In genomic region chr3:177358968-177359600, GRCh38 we compare ENCODE assay signal across 8 cellular contexts.
DNase-seq lines count a peak whose midpoint lies in the region; ATAC-seq and TF ChIP-seq lines count a peak whose summit lies in the region.

No MANE protein-coding gene starts in this region.

- peak overlapping the region; percentile 82 for H3K9ac ChIP-seq in mesenchymal stem cell (ENCODE audit: low read length)

- no peak for TF ChIP-seq CTCF in DOHH2 (IDR thresholded peaks at IDR 0.05; ENCODE audit: low read depth, low read length, poor library complexity, severe bottlenecking)
- no peak for TF ChIP-seq CTCF in HFFc6 (IDR thresholded peaks at IDR 0.05)

- H3K23ac ChIP-seq in mesenchymal stem cell (ENCODE audit: low read length in 2 of 2): peak overlapping the region; percentile 20 to 96

- H3K27me3 ChIP-seq in DOHH2 (ENCODE audit: control insufficient read depth, low read length) (no peaks in the 10 kb centered on the region), mesenchymal stem cell (ENCODE audit: control insufficient read depth in 1 of 2, insufficient read depth in 1 of 2, low read length in 2 of 2) (no peaks in the 10 kb centered on the region)

- H3K4me2 ChIP-seq in DOHH2 (ENCODE audit: low read length): peak overlapping the region; percentile 100
- H3K4me2 ChIP-seq in mesenchymal stem cell (ENCODE audit: low read length, poor library complexity, severe bottlenecking): peak overlapping the region; percentile 66

- peaks cover 1% of the 10 kb centered on the region for H3K79me1 ChIP-seq in mesenchymal stem cell (replicated peaks; ENCODE audit: low read length, poor library complexity, severe bottlenecking)

- peak; percentile 60 for ATAC-seq in stimulated activated naive CD8-positive, alpha-beta T cell treated with anti-CD3 and anti-CD28 coated beads, Interleukin-15, amount 100 ng/mL, for 72 hours
- ATAC-seq in GM18870 (IDR thresholded peaks at IDR 0.05; ENCODE audit: unreplicated experiment): no peak

- peak overlapping the region; percentile 98 for H4K8ac ChIP-seq in mesenchymal stem cell (ENCODE audit: low read length)

- H3K18ac ChIP-seq in mesenchymal stem cell (ENCODE audit: low read depth in 1 of 2, low read length in 2 of 2): peak overlapping the region; percentile 91 to 95

- H3K36me3 ChIP-seq in DOHH2 (ENCODE audit: control insufficient read depth, low read length): no peaks in the 10 kb centered on the region
- peaks cover 0 to 4% of the 10 kb centered on the region in 2 experiments for H3K36me3 ChIP-seq in mesenchymal stem cell (ENCODE audit: control insufficient read depth in 1 of 2, insufficient read depth in 2 of 2, low read depth in 1 of 2, low read length in 2 of 2)

- peak overlapping the region; percentile 89 for H3K27ac ChIP-seq in DOHH2 (ENCODE audit: low read depth, low read length)
- peak overlapping the region; percentile 81 for H3K27ac ChIP-seq in mesenchymal stem cell (ENCODE audit: low read length, poor library complexity, severe bottlenecking)

- H3K9me3 ChIP-seq in DOHH2 (ENCODE audit: control insufficient read depth, insufficient read depth, low read length) (no peaks in the 10 kb centered on the region), mesenchymal stem cell (ENCODE audit: control insufficient read depth, low read length) (no peaks in the 10 kb centered on the region)

- H3K4me3 ChIP-seq in DOHH2 (ENCODE audit: low read length) (peak overlapping the region; percentile 85), mesenchymal stem cell (ENCODE audit: insufficient read depth in 1 of 2, low read depth in 1 of 2, low read length in 2 of 2) (peak overlapping the region; percentile 29 to 65)

- H3K27me3 Mint-ChIP-seq in HFFc6 (ENCODE audit: insufficient read depth): peaks cover 4% of the 10 kb centered on the region
- H3K27me3 Mint-ChIP-seq in dendritic cell treated with granulocyte-macrophage colony-stimulating factor and Interleukin-4, amounts not matched to agents 40 ng/mL and 50 ng/mL, for 4 days: no peaks in the 10 kb centered on the region
- H3K27me3 Mint-ChIP-seq in stimulated activated naive CD8-positive, alpha-beta T cell treated with anti-CD3 and anti-CD28 coated beads, Interleukin-15, amount 100 ng/mL, for 72 hours: no peaks in the 10 kb centered on the region

- H2BK5ac ChIP-seq in mesenchymal stem cell (ENCODE audit: low read depth, low read length, poor library complexity, severe bottlenecking): peak overlapping the region; percentile 84

- H3K14ac ChIP-seq in mesenchymal stem cell (ENCODE audit: low read length in 2 of 2): peak overlapping the region in 1 of 2 experiments; percentile 9

- H3K27ac Mint-ChIP-seq in HFFc6: peak overlapping the region; percentile 95
- peak overlapping the region; percentile 98 for H3K27ac Mint-ChIP-seq in dendritic cell treated with granulocyte-macrophage colony-stimulating factor and Interleukin-4, amounts not matched to agents 40 ng/mL and 50 ng/mL, for 4 days
- peak overlapping the region; percentile 94 to 99 for H3K27ac Mint-ChIP-seq in stimulated activated naive CD8-positive, alpha-beta T cell treated with anti-CD3 and anti-CD28 coated beads, Interleukin-15, amount 100 ng/mL, for 72 hours

- peak overlapping the region; percentile 97 for H2BK120ac ChIP-seq in mesenchymal stem cell (ENCODE audit: low read depth, low read length)

- no peaks in the 10 kb centered on the region for H4K20me1 ChIP-seq in DOHH2 (ENCODE audit: control insufficient read depth, insufficient read depth, low read depth, low read length)

- 11% methylated on average over 31 of the region's 31 CpGs for WGBS in mesenchymal stem cell

- H2BK12ac ChIP-seq in mesenchymal stem cell (ENCODE audit: low read length in 2 of 2): peak overlapping the region; percentile 92 to 95

- peak overlapping the region; percentile 97 for H4K91ac ChIP-seq in mesenchymal stem cell (ENCODE audit: low read length)

- peak overlapping the region; percentile 74; the same call in 1 of the 2 replicates for H3K4me3 Mint-ChIP-seq in HFFc6
- H3K4me3 Mint-ChIP-seq in dendritic cell treated with granulocyte-macrophage colony-stimulating factor and Interleukin-4, amounts not matched to agents 40 ng/mL and 50 ng/mL, for 4 days: peak overlapping the region; percentile 76
- peak overlapping the region; percentile 81 to 83 for H3K4me3 Mint-ChIP-seq in stimulated activated naive CD8-positive, alpha-beta T cell treated with anti-CD3 and anti-CD28 coated beads, Interleukin-15, amount 100 ng/mL, for 72 hours

- H3K4ac ChIP-seq in mesenchymal stem cell (ENCODE audit: low read depth in 1 of 2, low read length in 2 of 2): peak overlapping the region; percentile 99

- DNase-seq in HFFc6: no peak
- peak; percentile 50 for DNase-seq in NCI-H1694 treated with DMSO at 0.1 percent for 48 hours (lab: John Stamatoyannopoulos, UW)
- peak; percentile 45 to 52 for DNase-seq in activated CD4-positive, alpha-beta T cell treated with anti-CD3 and anti-CD28 coated beads for 4 hours
- DNase-seq in mesenchymal stem cell: peak; percentile 55
- peak; percentile 56 to 62 for DNase-seq in stimulated activated naive CD8-positive, alpha-beta T cell treated with anti-CD3 and anti-CD28 coated beads, Interleukin-15, amount 100 ng/mL, for 72 hours

- H3K4me1 Mint-ChIP-seq in HFFc6 (ENCODE audit: low read depth): peaks cover 47% of the 10 kb centered on the region
- peaks cover 64% of the 10 kb centered on the region for H3K4me1 Mint-ChIP-seq in dendritic cell treated with granulocyte-macrophage colony-stimulating factor and Interleukin-4, amounts not matched to agents 40 ng/mL and 50 ng/mL, for 4 days (ENCODE audit: low read depth)
- peaks cover 68% of the 10 kb centered on the region for H3K4me1 Mint-ChIP-seq in stimulated activated naive CD8-positive, alpha-beta T cell treated with anti-CD3 and anti-CD28 coated beads, Interleukin-15, amount 100 ng/mL, for 72 hours

- no peaks in the 10 kb centered on the region for H3K9me3 Mint-ChIP-seq in HFFc6
- no peaks in the 10 kb centered on the region for H3K9me3 Mint-ChIP-seq in dendritic cell treated with granulocyte-macrophage colony-stimulating factor and Interleukin-4, amounts not matched to agents 40 ng/mL and 50 ng/mL, for 4 days
- H3K9me3 Mint-ChIP-seq in stimulated activated naive CD8-positive, alpha-beta T cell treated with anti-CD3 and anti-CD28 coated beads, Interleukin-15, amount 100 ng/mL, for 72 hours: peaks cover 0 to 4% of the 10 kb centered on the region in 2 donors

- peaks cover 36% of the 10 kb centered on the region for H3F3A ChIP-seq in DOHH2 (ENCODE audit: control insufficient read depth, insufficient read depth)

- peak overlapping the region; percentile 92 for H2BK15ac ChIP-seq in mesenchymal stem cell (ENCODE audit: low read depth, poor library complexity, severe bottlenecking)

- peaks cover 6% of the 10 kb centered on the region for H3K79me2 ChIP-seq in DOHH2 (ENCODE audit: control insufficient read depth, low read length)

- no peaks in the 10 kb centered on the region for H3K36me3 Mint-ChIP-seq in HFFc6 (ENCODE audit: low read depth)
- no peaks in the 10 kb centered on the region for H3K36me3 Mint-ChIP-seq in dendritic cell treated with granulocyte-macrophage colony-stimulating factor and Interleukin-4, amounts not matched to agents 40 ng/mL and 50 ng/mL, for 4 days (ENCODE audit: low read depth)

- H2AK5ac ChIP-seq in mesenchymal stem cell (ENCODE audit: low read length, severe bottlenecking): peak overlapping the region; percentile 98

- intact Hi-C loops in dendritic cell treated with granulocyte-macrophage colony-stimulating factor and Interleukin-4, amounts not matched to agents 40 ng/mL and 50 ng/mL, for 4 days (cut with micrococcal nuclease): loop anchor here (1.0 to 10.0 kb wide), 4 partner anchors 14 to 97 kb away; no protein-coding TSS in a partner anchor

- H2AFZ ChIP-seq in mesenchymal stem cell (ENCODE audit: low read depth, low read length): peak overlapping the region; percentile 75

- H3K4me1 ChIP-seq in DOHH2 (ENCODE audit: control insufficient read depth, low read length): peaks cover 59% of the 10 kb centered on the region
- peaks cover 18% of the 10 kb centered on the region for H3K4me1 ChIP-seq in mesenchymal stem cell (ENCODE audit: control insufficient read depth, insufficient read depth, low read depth, low read length)

- H3K9me2 ChIP-seq in DOHH2 (replicated peaks; ENCODE audit: control insufficient read depth, low read length): no peaks in the 10 kb centered on the region
